Comparison of ENCODE assay signal across 8 cellular contexts in the genomic region with DNA sequence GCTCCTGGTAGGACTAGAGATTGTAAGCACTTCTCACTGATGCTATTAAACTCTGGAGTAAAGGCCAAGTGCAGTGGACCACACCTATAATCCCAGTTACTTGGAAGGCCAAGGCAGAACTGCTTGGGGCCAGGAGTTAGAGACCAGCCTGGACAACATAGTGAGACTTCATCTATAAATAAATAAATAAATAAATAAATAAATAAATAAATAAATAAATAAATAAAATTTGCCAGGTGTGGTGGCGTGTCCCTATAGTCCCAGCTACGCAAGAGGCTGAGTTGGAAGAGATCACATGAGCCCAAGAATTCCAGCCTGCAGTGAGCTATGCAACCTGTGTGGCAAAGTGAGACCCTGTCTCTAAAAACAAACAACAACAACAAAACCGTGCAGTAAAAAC.
"Had no signal": no experiment of that assay in that cellular context is flagged by ENCODE, and none has a peak within 500 bp of the region (broad histone marks: within the 10 kb centered on the region; RNA-seq: fewer than 3 reads in every experiment).

No MANE protein-coding gene starts in this region.

- FAIRE-seq: G401.6, GM12878, GM12891, GM12892, GM18507, GM19239 had no signal

- DNase-seq: GDM1, GF-D8 had no signal

- ATAC-seq: GM12878 had no signal

- H3K4me3 ChIP-seq: GM12878 had no signal
